ENCODE assay signal across 22 cellular contexts in the genomic region with DNA sequence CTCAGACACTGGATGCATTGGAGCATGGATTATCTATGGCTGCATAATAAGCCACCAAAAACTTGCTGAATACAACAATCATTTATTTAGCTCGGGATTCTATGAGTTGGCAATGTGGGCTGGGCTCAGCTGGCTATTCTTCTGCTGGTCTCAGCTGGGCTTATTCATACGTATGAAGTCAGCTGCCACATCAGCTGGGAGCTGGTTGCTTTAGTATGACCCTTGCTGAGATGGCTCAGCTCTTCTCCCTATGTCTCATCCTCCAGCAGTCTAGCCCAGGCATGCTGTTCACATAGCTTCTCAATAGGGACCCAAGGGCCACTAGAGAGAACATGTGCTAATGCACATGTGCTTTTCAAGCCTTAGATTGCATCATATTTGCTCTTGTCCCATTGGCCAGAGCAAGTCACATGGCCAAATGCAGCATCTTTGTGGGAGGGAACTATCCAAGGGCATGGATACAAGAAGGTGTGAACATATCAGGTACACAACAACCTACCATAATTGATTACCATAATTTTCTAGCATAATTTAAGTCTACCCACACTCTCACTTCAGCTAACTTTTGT.
"Had no signal": no experiment of that assay in that cellular context is flagged by ENCODE, and none has a peak within 500 bp of the region (broad histone marks: within the 10 kb centered on the region; RNA-seq: fewer than 3 reads in every experiment).

No MANE protein-coding gene starts in this region.

- DNase-seq: activated CD4-positive, alpha-beta T cell treated with anti-CD3 and anti-CD28 coated beads, Interleukin-2, amount 50 U/mL, for 1 hour; activated CD8-positive, alpha-beta T cell treated with anti-CD3 and anti-CD28 coated beads, Interleukin-2, amount 10 ng/mL, durations not matched to agents 7 days and 5 days; activated gamma-delta T cell; activated naive CD4-positive, alpha-beta T cell treated with anti-CD3 and anti-CD28 coated beads, Interleukin-2, amount 50 U/mL, for 16 hours; activated naive CD8-positive, alpha-beta T cell treated with anti-CD3 and anti-CD28 coated beads, Interleukin-2, amount 50 U/mL, for 24 hours; effector CD4-positive, alpha-beta T cell; foreskin melanocyte; kidney glomerular epithelial cell; left ventricle myocardium superior; midbrain; natural killer cell; retina; spleen; stimulated activated CD4-positive, alpha-beta T cell treated with anti-CD3 and anti-CD28 coated beads, Interleukin-4, amount 100 ng/mL, for 1 hour; stimulated activated naive CD4-positive, alpha-beta T cell treated with Interleukin-2 at 50 U/mL for 16 hours; T-helper 2 cell had no signal

- H3K27ac ChIP-seq: spleen, upper lobe of left lung, VCaP had no signal

- H3K4me1 ChIP-seq: upper lobe of left lung had no signal

- H3K36me3 ChIP-seq: spleen, upper lobe of left lung had no signal

- H3K4me3 Mint-ChIP-seq: activated CD8-positive, alpha-beta T cell treated with anti-CD3 and anti-CD28 coated beads, Interleukin-2, amount 10 ng/mL, durations not matched to agents 7 days and 5 days; activated naive CD8-positive, alpha-beta T cell treated with anti-CD3 and anti-CD28 coated beads, Interleukin-2, amount 50 U/mL, for 24 hours; activated T-helper 1 cell treated with anti-CD3 and anti-CD28 coated beads, Interleukin-12 subunit alpha, Interleukin-12 subunit beta, Interleukin-2, Interleukin-4 antibody, amounts not matched to agents 30 ng/mL and 10 ng/mL and 1 ng/mL, durations not matched to agents 14 hours and 24 hours and 36 hours; dendritic cell treated with granulocyte-macrophage colony-stimulating factor and Interleukin-4, amounts not matched to agents 40 ng/mL and 50 ng/mL, for 4 days; natural killer cell had no signal

- H3K36me3 Mint-ChIP-seq: natural killer cell had no signal

- H3K4me3 ChIP-seq: spleen, upper lobe of left lung had no signal

- H3K27ac Mint-ChIP-seq: activated CD8-positive, alpha-beta T cell treated with anti-CD3 and anti-CD28 coated beads, Interleukin-2, amount 10 ng/mL, durations not matched to agents 7 days and 5 days; activated naive CD8-positive, alpha-beta T cell treated with anti-CD3 and anti-CD28 coated beads, Interleukin-2, amount 50 U/mL, for 24 hours; activated T-helper 1 cell treated with anti-CD3 and anti-CD28 coated beads, Interleukin-12 subunit alpha, Interleukin-12 subunit beta, Interleukin-2, Interleukin-4 antibody, amounts not matched to agents 30 ng/mL and 10 ng/mL and 1 ng/mL, durations not matched to agents 14 hours and 24 hours and 36 hours; dendritic cell treated with granulocyte-macrophage colony-stimulating factor and Interleukin-4, amounts not matched to agents 40 ng/mL and 50 ng/mL, for 4 days; natural killer cell had no signal

- H3K9me3 Mint-ChIP-seq: activated naive CD8-positive, alpha-beta T cell treated with anti-CD3 and anti-CD28 coated beads, Interleukin-2, amount 50 U/mL, for 24 hours; activated T-helper 1 cell treated with anti-CD3 and anti-CD28 coated beads, Interleukin-12 subunit alpha, Interleukin-12 subunit beta, Interleukin-2, Interleukin-4 antibody, amounts not matched to agents 30 ng/mL and 10 ng/mL and 1 ng/mL, durations not matched to agents 14 hours and 24 hours and 36 hours; natural killer cell had no signal

- FAIRE-seq: endometrium had no signal

- H3K27me3 ChIP-seq: spleen, upper lobe of left lung had no signal

- H3K4me1 Mint-ChIP-seq: activated naive CD8-positive, alpha-beta T cell treated with anti-CD3 and anti-CD28 coated beads, Interleukin-2, amount 50 U/mL, for 24 hours; natural killer cell had no signal

- ATAC-seq: activated CD4-positive, CD25-positive, alpha-beta regulatory T cell treated with anti-CD3 and anti-CD28 coated beads, Interleukin-2, amount 50 U/mL, for 24 hours; activated CD8-positive, alpha-beta T cell treated with anti-CD3 and anti-CD28 coated beads, Interleukin-2, amount 10 ng/mL, durations not matched to agents 7 days and 5 days; activated naive CD8-positive, alpha-beta T cell treated with anti-CD3 and anti-CD28 coated beads, Interleukin-2, amount 50 U/mL, for 24 hours; left ventricle myocardium superior; natural killer cell had no signal

- H3K27me3 Mint-ChIP-seq: activated naive CD8-positive, alpha-beta T cell treated with anti-CD3 and anti-CD28 coated beads, Interleukin-2, amount 50 U/mL, for 24 hours; dendritic cell treated with granulocyte-macrophage colony-stimulating factor and Interleukin-4, amounts not matched to agents 40 ng/mL and 50 ng/mL, for 4 days had no signal
